1 cellular context compared by ENCODE assay signal in the genomic region with DNA sequence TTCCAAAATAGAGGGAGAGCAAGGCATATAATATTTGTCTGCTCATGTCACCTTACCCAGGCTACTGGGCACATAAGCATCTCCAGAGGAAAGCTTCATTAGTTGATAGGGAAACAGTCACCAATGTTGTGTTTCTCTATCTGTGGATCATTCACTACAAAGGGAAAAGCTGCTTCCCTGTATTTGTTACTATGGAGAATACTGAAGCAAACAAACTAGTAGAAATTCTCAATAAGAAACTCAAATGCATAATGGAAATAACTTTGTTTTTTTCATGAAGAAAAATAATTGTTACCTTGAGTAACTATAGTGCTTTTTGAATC.
TF ChIP-seq lines count a peak whose summit lies in the region.

No MANE protein-coding gene starts in this region.

TF ChIP-seq in H1, 55 proteins besides CTCF, POLR2A, EP300 and RAD21:
- TF ChIP-seq YY1 (IDR thresholded peaks at IDR 0.05; ENCODE audit: low read depth, low read length): no peak
- TF ChIP-seq KDM1A (IDR thresholded peaks at IDR 0.05; ENCODE audit: borderline replicate concordance, low read length): no peak
- no peak for TF ChIP-seq GTF2F1 (IDR thresholded peaks at IDR 0.05; ENCODE audit: borderline replicate concordance, low read depth, low read length)
- TF ChIP-seq BRCA1 (IDR thresholded peaks at IDR 0.05; ENCODE audit: low read depth, low read length): no peak
- TF ChIP-seq SRF (IDR thresholded peaks at IDR 0.05; ENCODE audit: low read depth, low read length): no peak
- no peak for TF ChIP-seq CBX8 (IDR thresholded peaks at IDR 0.05; ENCODE audit: borderline replicate concordance, low read depth, low read length)
- TF ChIP-seq CBX5 (IDR thresholded peaks at IDR 0.05; ENCODE audit: low read depth, low read length): no peak
- TF ChIP-seq MAFK (IDR thresholded peaks at IDR 0.05; ENCODE audit: low read depth, low read length): no peak
- no peak for TF ChIP-seq CTBP2 (IDR thresholded peaks at IDR 0.05; ENCODE audit: borderline replicate concordance, insufficient read depth, insufficient read length, low read length)
- no peak for TF ChIP-seq SIN3A (conservative IDR thresholded peaks at IDR 0.05 in 1 of 2, IDR thresholded peaks at IDR 0.05 in 1 of 2; ENCODE audit: low read depth in 1 of 2, low read length in 2 of 2)
- TF ChIP-seq ASH2L (IDR thresholded peaks at IDR 0.05; ENCODE audit: low read length): no peak
- TF ChIP-seq POLR2AphosphoS5 (IDR thresholded peaks at IDR 0.05; ENCODE audit: low read depth, low read length): no peak
- no peak for TF ChIP-seq BCL11A (IDR thresholded peaks at IDR 0.05; ENCODE audit: low read depth in 2 of 2, low read length in 2 of 2)
- TF ChIP-seq RBBP5 (IDR thresholded peaks at IDR 0.05; ENCODE audit: borderline replicate concordance, low read depth, low read length): no peak
